ENCODE assay signal across 1 cellular context in genomic region chr17:42577532-42578281, GRCh38.
TF ChIP-seq lines count a peak whose summit lies in the region.

Gene PSMC3IP (minus strand): TSS chr17:42577729. CDS start chr17:42577686, 43 bp downstream.

TF ChIP-seq in WTC11, 78 proteins besides CTCF, POLR2A, EP300 and RAD21 (continued from another document and continues in another):
- TF ChIP-seq E2F1 (CRISPR knock-in tag; IDR thresholded peaks at IDR 0.05) (no peak), MLX (CRISPR knock-in tag; IDR thresholded peaks at IDR 0.05) (no peak), SMAD4 (CRISPR knock-in tag; IDR thresholded peaks at IDR 0.05) (no peak), USF2 (CRISPR knock-in tag; IDR thresholded peaks at IDR 0.05) (no peak; the same call in 1 of the 2 replicates), HMGA2 (CRISPR knock-in tag; IDR thresholded peaks at IDR 0.05) (no peak), ZBTB43 (CRISPR knock-in tag; IDR thresholded peaks at IDR 0.05) (peak; percentile 78; the same call in 1 of the 2 replicates), KAT7 (CRISPR knock-in tag; IDR thresholded peaks at IDR 0.05; ENCODE audit: borderline replicate concordance) (no peak), E2F4 (CRISPR knock-in tag; IDR thresholded peaks at IDR 0.05; ENCODE audit: borderline replicate concordance, low read depth) (peak; percentile 95; the same call in 1 of the 2 replicates), TEAD1 (CRISPR knock-in tag; IDR thresholded peaks at IDR 0.05) (no peak), FOXP4 (CRISPR knock-in tag; IDR thresholded peaks at IDR 0.05) (no peak; the same call in none of the 2 replicates), ZNF121 (CRISPR knock-in tag; IDR thresholded peaks at IDR 0.05) (no peak), USF1 (CRISPR knock-in tag; IDR thresholded peaks at IDR 0.05) (no peak), GRHL2 (CRISPR knock-in tag; IDR thresholded peaks at IDR 0.05; ENCODE audit: insufficient replicate concordance, severe bottlenecking) (no peak), NR2C2 (CRISPR knock-in tag; IDR thresholded peaks at IDR 0.05) (no peak), RORB (CRISPR knock-in tag; IDR thresholded peaks at IDR 0.05) (no peak), IRF1 (CRISPR knock-in tag; IDR thresholded peaks at IDR 0.05) (no peak), ZNF138 (CRISPR knock-in tag; conservative IDR thresholded peaks at IDR 0.05) (no peak), EMX1 (CRISPR knock-in tag; IDR thresholded peaks at IDR 0.05) (no peak; the same call in 1 of the 2 replicates), ZNF532 (CRISPR knock-in tag; IDR thresholded peaks at IDR 0.05; ENCODE audit: borderline replicate concordance) (no peak), SOX15 (CRISPR knock-in tag; IDR thresholded peaks at IDR 0.05) (no peak), MYBL2 (CRISPR knock-in tag; IDR thresholded peaks at IDR 0.05) (peak; percentile 59; the same call in 1 of the 2 replicates), ETV6 (CRISPR knock-in tag; IDR thresholded peaks at IDR 0.05) (peak; percentile 82), ATF2 (CRISPR knock-in tag; IDR thresholded peaks at IDR 0.05; ENCODE audit: borderline replicate concordance, low read depth) (no peak), FOXJ3 (CRISPR knock-in tag; IDR thresholded peaks at IDR 0.05; ENCODE audit: borderline replicate concordance) (no peak), FOXP1 (CRISPR knock-in tag; IDR thresholded peaks at IDR 0.05; ENCODE audit: borderline replicate concordance) (no peak), JAZF1 (CRISPR knock-in tag; IDR thresholded peaks at IDR 0.05) (no peak), ZNF219 (CRISPR knock-in tag; IDR thresholded peaks at IDR 0.05; ENCODE audit: borderline replicate concordance) (no peak), HMGXB4 (CRISPR knock-in tag; IDR thresholded peaks at IDR 0.05) (no peak), AFF4 (CRISPR knock-in tag; IDR thresholded peaks at IDR 0.05; ENCODE audit: borderline replicate concordance) (no peak), FOXK1 (CRISPR knock-in tag; IDR thresholded peaks at IDR 0.05) (no peak; the same call in 1 of the 2 replicates), ZNF263 (CRISPR knock-in tag; IDR thresholded peaks at IDR 0.05; ENCODE audit: low read depth) (no peak), ZBTB21 (CRISPR knock-in tag; IDR thresholded peaks at IDR 0.05; ENCODE audit: borderline replicate concordance) (no peak), NR1H2 (CRISPR knock-in tag; IDR thresholded peaks at IDR 0.05) (no peak), MAX (CRISPR knock-in tag; IDR thresholded peaks at IDR 0.05) (0 out of 2 replicates have a peak, but pooled peaks have one; percentile 63)
